In genomic region chr22:31150615-31151014, GRCh38 we compare ENCODE assay signal across 9 cellular contexts. TPM values are rescaled to one million over a fixed set of nuclear protein-coding genes. Genes with fewer than 3 reads are reported as not detected.
DNase-seq lines count a peak whose midpoint lies in the region; ATAC-seq and TF ChIP-seq lines count a peak whose summit lies in the region.
"Had no signal": no experiment of that assay in that cellular context is flagged by ENCODE, and none has a peak within 500 bp of the region (broad histone marks: within the 10 kb centered on the region; RNA-seq: fewer than 3 reads in every experiment).

No MANE protein-coding gene starts in this region.

- peaks cover 12% of the 10 kb centered on the region for H3K9me3 ChIP-seq in OCI-LY7 (ENCODE audit: low read length)

- H3K36me3 ChIP-seq in BJ (ENCODE audit: control insufficient read depth, insufficient read depth, low read length) (no peaks in the 10 kb centered on the region), OCI-LY7 (ENCODE audit: insufficient read depth, low read length) (no peaks in the 10 kb centered on the region)
- H3K36me3 ChIP-seq: heart right ventricle had no signal

- no peak overlapping the region for H2AFZ ChIP-seq in OCI-LY7 (ENCODE audit: low read length)
- H2AFZ ChIP-seq: parathyroid adenoma had no signal

- no peak for ATAC-seq in GM18868 (IDR thresholded peaks at IDR 0.05; ENCODE audit: unreplicated experiment)
- ATAC-seq: heart right ventricle had no signal

- no peaks in the 10 kb centered on the region for H3K4me1 ChIP-seq in OCI-LY7 (ENCODE audit: insufficient read depth, low read length, poor library complexity, severe bottlenecking)

- no TSS peak for BruUV-seq in OCI-LY7 (replicated peaks; lab: Mats Ljungman, UMichigan)

- H3K27ac ChIP-seq in OCI-LY7 (ENCODE audit: low read depth, low read length, poor library complexity, severe bottlenecking): no peak overlapping the region
- H3K27ac ChIP-seq: heart right ventricle, parathyroid adenoma had no signal

- no peaks in the 10 kb centered on the region for H4K20me1 ChIP-seq in OCI-LY7 (ENCODE audit: insufficient read depth, low read length)

- H3K27me3 ChIP-seq in BJ (ENCODE audit: control insufficient read depth, insufficient read depth, low read length): no peaks in the 10 kb centered on the region; the same call in 1 of the 2 replicates
- H3K27me3 ChIP-seq: heart right ventricle had no signal

- H3K79me2 ChIP-seq in OCI-LY7 (ENCODE audit: insufficient read depth, low read depth, low read length): no peaks in the 10 kb centered on the region
- H3K79me2 ChIP-seq: parathyroid adenoma had no signal

- H3K9me2 ChIP-seq in OCI-LY7 (ENCODE audit: insufficient read depth, low read length): no peaks in the 10 kb centered on the region

- POLR2A ChIA-PET in BJ (lab: Charles Lee): no interaction called here
- POLR2A ChIA-PET in OCI-LY7 (lab: Charles Lee): no interaction called here

- intact Hi-C loops in OCI-LY7 (cut with micrococcal nuclease; ENCODE audit: unreplicated experiment): no loop called here

- no peak overlapping the region for H3K4me2 ChIP-seq in OCI-LY7 (ENCODE audit: low read length)

- CTCF ChIA-PET in BJ (lab: Yijun Ruan, JAX) (interaction anchor here (0.6 to 5.3 kb wide), 11 partner anchors 10 to 210 kb away, joined by 3 to 59 read pairs (median 6); partner anchors contain the start of genes RNF185, SELENOM and SMTN), OCI-LY7 (lab: Charles Lee; ENCODE audit: unreplicated experiment) (no interaction called here)

- no peak for DNase-seq in BJ (ENCODE audit: low read depth)
- DNase-seq in OCI-LY7 (ENCODE audit: low spot score): no peak
- peak; percentile 19 for DNase-seq in hepatic stellate cell (ENCODE audit: low spot score)
- no peak for DNase-seq in cerebellum (ENCODE audit: low spot score)
- DNase-seq in RPMI8226: no peak
- DNase-seq: heart right ventricle, NCI-H1105 had no signal

- TF ChIP-seq CTCF in BJ (IDR thresholded peaks at IDR 0.05; ENCODE audit: insufficient read depth, low read depth, low read length): peak; percentile 41
- TF ChIP-seq CTCF in OCI-LY7 (conservative IDR thresholded peaks at IDR 0.05; ENCODE audit: low read length): peak; percentile 64

- H3K4me3 ChIP-seq in BJ (ENCODE audit: low read depth, low read length) (no peak overlapping the region), OCI-LY7 (ENCODE audit: low read depth, low read length, poor library complexity, severe bottlenecking) (no peak overlapping the region)
- H3K4me3 ChIP-seq: heart right ventricle had no signal

RNA-seq across cellular contexts. Expression of gene RNF185, which starts 9.4 kb away (rescaled TPM):
- polyA plus RNA-seq in BJ (2011; rRNA removed): 50.7 and 58.5 TPM in 2 replicates
- 21.9 and 34.6 TPM in 2 replicates for polyA minus RNA-seq in BJ (2011; rRNA and poly(A)+ RNA removed)
- total RNA-seq in OCI-LY7 (2014; rRNA removed; shearing (Covaris generic)): 14.3 and 17.7 TPM in 2 replicates
- total RNA-seq in OCI-LY7 (2022) (17.1 and 19.5 TPM in 2 replicates), cerebellum (20.7 TPM)

RNA-seq across cellular contexts. Expression of gene PLA2G3, which starts 10.3 kb away (rescaled TPM):
- polyA plus RNA-seq in BJ (2011; rRNA removed): 0.04 TPM in 1 of 2 replicates, not detected in the other
- not detected in 2 replicates for polyA minus RNA-seq in BJ (2011; rRNA and poly(A)+ RNA removed)
- not detected in 2 replicates for total RNA-seq in OCI-LY7 (2014; rRNA removed; shearing (Covaris generic))
- total RNA-seq in OCI-LY7 (2022): not detected in 2 replicates
- total RNA-seq in cerebellum: not detected
- total RNA-seq: heart right ventricle had no signal

RNA-seq across cellular contexts. Expression of gene INPP5J, which starts 27.8 kb away (rescaled TPM):
- 1.1 and 1.5 TPM in 2 replicates for polyA plus RNA-seq in BJ (2011; rRNA removed)
- 0.98 and 2.5 TPM in 2 replicates for polyA minus RNA-seq in BJ (2011; rRNA and poly(A)+ RNA removed)
- total RNA-seq in OCI-LY7 (2014; rRNA removed; shearing (Covaris generic)): not detected in 2 replicates
- total RNA-seq in OCI-LY7 (2022): 7.0 and 7.5 TPM in 2 replicates
- 0.73 TPM for total RNA-seq in cerebellum

RNA-seq across cellular contexts. Expression of gene SELENOM, which starts 43.2 kb away (rescaled TPM):
- 215 and 292 TPM in 2 replicates for polyA plus RNA-seq in BJ (2011; rRNA removed)
- polyA minus RNA-seq in BJ (2011; rRNA and poly(A)+ RNA removed): 111 and 156 TPM in 2 replicates
- total RNA-seq in OCI-LY7 (2014; rRNA removed; shearing (Covaris generic)): 1.4 TPM in 1 of 2 replicates, not detected in the other
- 0.55 and 1.8 TPM in 2 replicates for total RNA-seq in OCI-LY7 (2022)
- total RNA-seq in cerebellum: 11.1 TPM
